Comparison of ENCODE assay signal across 7 cellular contexts in genomic region chr15:21718779-21719178, GRCh38.
DNase-seq lines count a peak whose midpoint lies in the region; ATAC-seq lines count a peak whose summit lies in the region.
"Not testable (repeated sequence)": the region's sequence is repeated elsewhere in the genome, so short reads cannot be mapped to it uniquely, and the experiment has no call there.

No MANE protein-coding gene starts in this region.

- H3K9me3 Mint-ChIP-seq in effector memory CD8-positive, alpha-beta T cell = not testable (repeated sequence)

- ATAC-seq in GM18520 (IDR thresholded peaks at IDR 0.05; ENCODE audit: unreplicated experiment) = peak; percentile 46
- ATAC-seq in GM19397 (IDR thresholded peaks at IDR 0.05; ENCODE audit: unreplicated experiment) = peak; percentile 68
- peak; percentile 73 for ATAC-seq in GM21619 (IDR thresholded peaks at IDR 0.05; ENCODE audit: unreplicated experiment)
- ATAC-seq in HG02884 (IDR thresholded peaks at IDR 0.05; ENCODE audit: unreplicated experiment) = peak; percentile 79
- peak; percentile 80 for ATAC-seq in HG03139 (IDR thresholded peaks at IDR 0.05; ENCODE audit: unreplicated experiment)
- ATAC-seq in HG03575 (IDR thresholded peaks at IDR 0.05; ENCODE audit: extremely low read depth, insufficient number of reproducible peaks, low FRiP score, unreplicated experiment) = peak; percentile 56
- peak; percentile 56 for ATAC-seq in effector memory CD8-positive, alpha-beta T cell (replicated peaks)

- H3K4me1 Mint-ChIP-seq in effector memory CD8-positive, alpha-beta T cell (ENCODE audit: low read depth in 2 of 2) = not testable (repeated sequence)

- DNase-seq in effector memory CD8-positive, alpha-beta T cell = not testable (repeated sequence)

- not testable (repeated sequence) for H3K27me3 Mint-ChIP-seq in effector memory CD8-positive, alpha-beta T cell

- not testable (repeated sequence) for H3K36me3 Mint-ChIP-seq in effector memory CD8-positive, alpha-beta T cell (ENCODE audit: insufficient read depth)

- H3K4me3 Mint-ChIP-seq in effector memory CD8-positive, alpha-beta T cell = not testable (repeated sequence)

- H3K27ac Mint-ChIP-seq in effector memory CD8-positive, alpha-beta T cell = not testable (repeated sequence)
